In genomic region chr4:155207534-155208257, GRCh38 we compare ENCODE assay signal across 12 cellular contexts.
DNase-seq lines count a peak whose midpoint lies in the region; ATAC-seq and TF ChIP-seq lines count a peak whose summit lies in the region.
"Had no signal": no experiment of that assay in that cellular context is flagged by ENCODE, and none has a peak within 500 bp of the region (broad histone marks: within the 10 kb centered on the region; RNA-seq: fewer than 3 reads in every experiment).

No MANE protein-coding gene starts in this region.

- H3K4me3 ChIP-seq in HUES48 (ENCODE audit: low read depth, low read length) (peak overlapping the region; percentile 78), brain microvascular endothelial cell (ENCODE audit: low read depth, low read length) (peak overlapping the region; percentile 32), skeletal muscle cell (ENCODE audit: low read depth, low read length) (peak overlapping the region; percentile 39)
- no peak overlapping the region for H3K4me3 ChIP-seq in effector memory CD4-positive, alpha-beta T cell (ENCODE audit: insufficient read depth, low read depth, low read length, poor library complexity, severe bottlenecking)

- H3K27me3 ChIP-seq in HUES48 (ENCODE audit: control insufficient read depth, insufficient read depth, low read length) (peaks cover 49% of the 10 kb centered on the region), brain microvascular endothelial cell (replicated peaks) (peaks cover 20% of the 10 kb centered on the region)
- no peaks in the 10 kb centered on the region for H3K27me3 ChIP-seq in effector memory CD4-positive, alpha-beta T cell (replicated peaks; ENCODE audit: control insufficient read depth, insufficient read depth, low read length, poor library complexity, severe bottlenecking)

- H3K9ac ChIP-seq in HUES48 (ENCODE audit: low read depth, low read length): 0 out of 2 replicates have a peak overlapping the region, but pooled peaks have one; percentile 29

- TF ChIP-seq CTCF in brain microvascular endothelial cell (IDR thresholded peaks at IDR 0.05; ENCODE audit: low read depth, low read length, missing control alignments): peak; percentile 50

- in situ Hi-C loops in brain microvascular endothelial cell (cut with HindIII; ENCODE audit: low pct_ligation_motif_present, low sequenced_read_pairs): no loop called here

- no peak for DNase-seq in brain microvascular endothelial cell
- DNase-seq in islet precursor cell: peak; percentile 82
- DNase-seq in skeletal muscle cell (ENCODE audit: low read depth): no peak
- no peak for DNase-seq in NCI-H2171 (lab: John Stamatoyannopoulos, UW)
- no peak for DNase-seq in effector memory CD4-positive, alpha-beta T cell
- DNase-seq in foreskin melanocyte: no peak
- DNase-seq: activated B cell treated with CpG ODN at 0.5 μM for 24 hours; activated naive CD8-positive, alpha-beta T cell treated with anti-CD3 and anti-CD28 coated beads, Interleukin-2, amount 10 ng/mL, durations not matched to agents 7 days and 5 days; immature natural killer cell; NCI-H524 treated with DMSO at 0.1 percent for 48 hours had no signal

- H3K4me1 ChIP-seq in HUES48 (ENCODE audit: control insufficient read depth, insufficient read depth, low read length): peaks cover 23% of the 10 kb centered on the region
- H3K4me1 ChIP-seq in effector memory CD4-positive, alpha-beta T cell (ENCODE audit: control insufficient read depth, insufficient read depth, low read length, poor library complexity, severe bottlenecking): no peaks in the 10 kb centered on the region

- ATAC-seq in HG02840 (IDR thresholded peaks at IDR 0.05; ENCODE audit: low FRiP score, unreplicated experiment): no peak

- no peaks in the 10 kb centered on the region for H3K9me3 ChIP-seq in HUES48 (ENCODE audit: control insufficient read depth, insufficient read depth, low read length)
- no peaks in the 10 kb centered on the region for H3K9me3 ChIP-seq in effector memory CD4-positive, alpha-beta T cell (ENCODE audit: control insufficient read depth, low read length)

- H3K27ac ChIP-seq in HUES48 (ENCODE audit: low read depth, low read length): no peak overlapping the region
- H3K27ac ChIP-seq in brain microvascular endothelial cell: no peak overlapping the region
- H3K27ac ChIP-seq in effector memory CD4-positive, alpha-beta T cell (ENCODE audit: insufficient read depth, low read length, poor library complexity, severe bottlenecking): no peak overlapping the region

- H3K36me3 ChIP-seq in HUES48 (ENCODE audit: control insufficient read depth, insufficient read depth, low read length): no peaks in the 10 kb centered on the region
- no peaks in the 10 kb centered on the region for H3K36me3 ChIP-seq in brain microvascular endothelial cell (replicated peaks)
- no peaks in the 10 kb centered on the region for H3K36me3 ChIP-seq in effector memory CD4-positive, alpha-beta T cell (ENCODE audit: control insufficient read depth, insufficient read depth, low read length)
